Comparison of ENCODE assay signal across 17 cellular contexts in the genomic region with DNA sequence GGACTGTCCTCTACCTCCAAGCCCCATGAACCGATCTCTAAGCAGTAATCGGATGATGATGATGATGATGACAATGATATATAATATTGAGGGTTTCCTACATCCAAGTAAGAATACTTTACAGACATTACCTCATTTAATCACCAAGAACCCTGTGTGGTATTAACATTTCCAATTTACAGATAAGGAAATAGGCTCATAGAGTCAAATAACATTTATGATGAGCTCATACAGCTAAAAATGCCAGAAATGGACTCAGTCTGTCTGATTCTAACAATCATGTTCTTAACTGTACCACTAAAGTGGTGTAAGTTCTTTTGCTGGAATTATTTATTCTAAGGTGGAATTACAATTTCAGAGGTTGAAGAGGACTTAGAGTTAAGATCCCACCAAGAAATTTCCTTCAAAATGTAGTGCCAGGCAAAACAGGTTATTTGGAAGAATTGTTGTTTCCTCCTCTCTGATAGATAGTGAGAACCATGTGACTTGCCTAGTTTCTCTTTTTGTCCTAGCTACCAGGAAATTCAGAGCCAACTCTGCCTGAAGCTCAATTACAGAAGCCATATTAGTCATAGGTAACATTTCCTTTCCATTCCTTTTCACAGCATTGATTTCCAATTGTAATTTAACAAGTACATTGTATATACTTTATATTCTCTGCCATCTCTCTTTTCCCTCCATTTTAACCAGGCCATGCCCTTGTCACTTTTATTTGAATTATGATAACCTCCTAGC.
DNase-seq lines count a peak whose midpoint lies in the region; ATAC-seq, FAIRE-seq and TF ChIP-seq lines count a peak whose summit lies in the region.
"Had no signal": no experiment of that assay in that cellular context is flagged by ENCODE, and none has a peak within 500 bp of the region (broad histone marks: within the 10 kb centered on the region; RNA-seq: fewer than 3 reads in every experiment).

No MANE protein-coding gene starts in this region.

- H3K4me3 ChIP-seq in choroid plexus epithelial cell (ENCODE audit: low read depth, low read length): no peak overlapping the region
- H3K4me3 ChIP-seq: A549 had no signal

- TF ChIP-seq CTCF in D721Med (IDR thresholded peaks at IDR 0.05; ENCODE audit: insufficient read depth, missing control alignments) (no peak), choroid plexus epithelial cell (conservative IDR thresholded peaks at IDR 0.05; ENCODE audit: low read depth, low read length) (no peak)

- DNase-seq in D721Med (ENCODE audit: insufficient read length, low spot score): no peak
- DNase-seq in NCI-H226: peak; percentile 17
- DNase-seq in choroid plexus epithelial cell (ENCODE audit: low read depth): peak; percentile 49
- DNase-seq in kidney tubule cell (ENCODE audit: low spot score): peak; percentile 41
- DNase-seq: DMS79 treated with DMSO at 0.1 percent for 48 hours, KG1, NCI-H1105 treated with DMSO at 0.1 percent for 48 hours, NCI-H2081, NCI-H2171, NCI-H526, PC-3, Right ventricle myocardium superior had no signal

- FAIRE-seq in D721Med (lab: Jason Lieb, UNC): peak; percentile 6
- FAIRE-seq: A549 had no signal

- ATAC-seq in GM21528 (IDR thresholded peaks at IDR 0.05; ENCODE audit: low FRiP score, unreplicated experiment) (no peak), HG02610 (IDR thresholded peaks at IDR 0.05; ENCODE audit: unreplicated experiment) (no peak), HG02763 (IDR thresholded peaks at IDR 0.05; ENCODE audit: unreplicated experiment) (no peak), HG03025 (IDR thresholded peaks at IDR 0.05; ENCODE audit: low FRiP score, unreplicated experiment) (no peak)
- ATAC-seq: A549, PC-3 had no signal
